Comparison of ENCODE assay signal across 8 cellular contexts in the genomic region with DNA sequence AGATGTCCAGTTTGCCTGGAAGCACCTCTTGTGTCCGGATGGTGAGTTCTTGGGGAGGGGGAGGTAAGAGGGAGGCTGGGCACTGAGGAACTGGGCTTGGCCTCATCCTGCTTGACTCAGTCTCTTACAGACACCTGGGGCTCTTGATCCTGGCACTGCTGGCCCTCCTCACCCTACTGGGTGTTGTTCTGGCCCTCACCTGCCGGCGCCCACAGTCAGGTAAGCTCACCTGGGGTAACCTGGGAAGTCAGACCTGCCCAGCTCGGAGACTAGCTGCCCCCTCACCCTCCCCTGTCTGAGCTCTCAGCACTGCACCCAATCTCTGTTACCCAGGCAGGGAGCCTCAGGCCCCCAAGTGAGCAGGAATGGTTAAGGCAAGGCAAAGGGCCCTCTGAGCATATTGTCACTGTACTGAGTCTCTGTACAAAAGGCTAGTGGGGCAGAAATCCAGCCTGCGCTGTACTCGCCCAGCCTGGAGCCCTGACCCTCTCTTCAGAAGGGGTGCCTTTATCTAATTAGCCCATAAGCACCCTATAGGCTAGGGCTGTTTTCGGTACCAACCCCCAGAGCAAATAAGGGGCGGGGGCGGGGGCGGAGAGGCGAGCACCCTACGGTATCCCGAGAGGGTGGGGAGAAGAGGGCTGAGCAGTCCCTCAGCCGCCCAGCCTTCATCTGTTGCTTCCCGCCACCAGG. TPM values are rescaled to one million over a fixed set of nuclear protein-coding genes. Genes with fewer than 3 reads are reported as not detected.
DNase-seq lines count a peak whose midpoint lies in the region; TF ChIP-seq lines count a peak whose summit lies in the region.

No MANE protein-coding gene starts in this region.

- no peaks in the 10 kb centered on the region for H3K9me3 Mint-ChIP-seq in HFFc6
- no peaks in the 10 kb centered on the region for H3K9me3 Mint-ChIP-seq in nephron
- H3K9me3 Mint-ChIP-seq in Calu3 (ENCODE audit: low read depth, unreplicated experiment) = no peaks in the 10 kb centered on the region

- no TSS peak for BruUV-seq in Calu3 (replicated peaks; lab: Mats Ljungman, UMichigan)

- no peak for DNase-seq in HFFc6
- no peak for DNase-seq in choroid plexus epithelial cell (ENCODE audit: low read depth)
- no peak for DNase-seq in posterior cingulate gyrus
- no peak for DNase-seq in NCI-H526 (lab: John Stamatoyannopoulos, UW)
- no peak for DNase-seq in foreskin melanocyte
- no peak for DNase-seq in Calu3

- H3K27me3 Mint-ChIP-seq in HFFc6 (ENCODE audit: insufficient read depth) = peaks cover 3% of the 10 kb centered on the region; the same call in 1 of the 2 replicates
- H3K27me3 Mint-ChIP-seq in nephron (ENCODE audit: low read depth) = no peaks in the 10 kb centered on the region
- H3K27me3 Mint-ChIP-seq in Calu3 (ENCODE audit: unreplicated experiment) = no peaks in the 10 kb centered on the region

- CTCF ChIA-PET in Calu3 (lab: Charles Lee) = no interaction called here

- no peak overlapping the region for H3K27ac Mint-ChIP-seq in HFFc6
- H3K27ac Mint-ChIP-seq in nephron = peak overlapping the region in 2 of 3 experiments; percentile 69 to 79
- no peak overlapping the region for H3K27ac Mint-ChIP-seq in Calu3 (ENCODE audit: unreplicated experiment)

- intact Hi-C loops in posterior cingulate gyrus (cut with DNase I) (no loop called here), Calu3 (cut with micrococcal nuclease; ENCODE audit: unreplicated experiment) (no loop called here)

- H3K36me3 Mint-ChIP-seq in HFFc6 (ENCODE audit: low read depth) = no peaks in the 10 kb centered on the region; the same call in 1 of the 2 replicates
- H3K36me3 Mint-ChIP-seq in nephron (ENCODE audit: low read depth) = no peaks in the 10 kb centered on the region
- H3K36me3 Mint-ChIP-seq in Calu3 (ENCODE audit: insufficient read depth, unreplicated experiment) = peaks cover 29% of the 10 kb centered on the region

- peak overlapping the region; percentile 88; the same call in 1 of the 2 replicates for H3K4me3 Mint-ChIP-seq in HFFc6
- peak overlapping the region; percentile 81 to 90 (median 82) for H3K4me3 Mint-ChIP-seq in nephron
- H3K4me3 Mint-ChIP-seq in Calu3 (ENCODE audit: low read depth, unreplicated experiment) = no peak overlapping the region

- TF ChIP-seq CTCF in C4-2B (conservative IDR thresholded peaks at IDR 0.05) = no peak
- no peak for TF ChIP-seq CTCF in HFFc6 (IDR thresholded peaks at IDR 0.05)
- no peak for TF ChIP-seq CTCF in choroid plexus epithelial cell (conservative IDR thresholded peaks at IDR 0.05; ENCODE audit: low read depth, low read length)
- no peak for TF ChIP-seq CTCF in nephron (IDR thresholded peaks at IDR 0.05; ENCODE audit: unreplicated experiment in 3 of 3)
- no peak for TF ChIP-seq CTCF in Calu3 (IDR thresholded peaks at IDR 0.05; ENCODE audit: unreplicated experiment)

- peak overlapping the region; percentile 60 for H3K4me3 ChIP-seq in choroid plexus epithelial cell (ENCODE audit: low read depth, low read length)

- peak overlapping the region; percentile 44 for H3K27ac ChIP-seq in C4-2B

- H3K4me1 Mint-ChIP-seq in HFFc6 (ENCODE audit: low read depth) = peaks cover 32% of the 10 kb centered on the region
- H3K4me1 Mint-ChIP-seq in nephron = peaks cover 16% of the 10 kb centered on the region
- peaks cover 12% of the 10 kb centered on the region for H3K4me1 Mint-ChIP-seq in Calu3 (ENCODE audit: low read depth, unreplicated experiment)

RNA-seq across cellular contexts. Expression of gene IL17RC, which starts 2.2 kb away (rescaled TPM):
- 10 to 100 TPM; 26.3 to 33.6 (median 29.6) TPM for total RNA-seq in HFFc6 (2021; fragmentation: NEBNext Ultra II Directional; extraction: Animal tissue kit (Norgen Biotek cat#: 25700))
- total RNA-seq in Calu3 (2022) = 19.1 and 24.7 TPM in 2 replicates

RNA-seq across cellular contexts. Expression of gene IL17RE, which starts 12.1 kb away (rescaled TPM):
- under 1 TPM; 0.51 to 0.80 (median 0.65) TPM for total RNA-seq in HFFc6 (2021; fragmentation: NEBNext Ultra II Directional; extraction: Animal tissue kit (Norgen Biotek cat#: 25700))
- total RNA-seq in Calu3 (2022) = 25.5 and 30.6 TPM in 2 replicates

RNA-seq across cellular contexts. Expression of gene CRELD1, which starts 18.9 kb away (rescaled TPM):
- 10 to 100 TPM; 11.3 to 22.6 (median 12.4) TPM for total RNA-seq in HFFc6 (2021; fragmentation: NEBNext Ultra II Directional; extraction: Animal tissue kit (Norgen Biotek cat#: 25700))
- 23.2 and 25.4 TPM in 2 replicates for total RNA-seq in Calu3 (2022)

RNA-seq across cellular contexts. Expression of gene JAGN1, which starts 24.3 kb away (rescaled TPM):
- 10 to 100 TPM; 23.9 to 28.7 (median 26.5) TPM for total RNA-seq in HFFc6 (2021; fragmentation: NEBNext Ultra II Directional; extraction: Animal tissue kit (Norgen Biotek cat#: 25700))
- total RNA-seq in Calu3 (2022) = 32.4 and 34.2 TPM in 2 replicates

RNA-seq across cellular contexts. Expression of gene CIDEC, which starts 34.7 kb away (rescaled TPM):
- not detected for total RNA-seq in HFFc6 (2021; fragmentation: NEBNext Ultra II Directional; extraction: Animal tissue kit (Norgen Biotek cat#: 25700))
- total RNA-seq in Calu3 (2022) = 0.71 and 1.3 TPM in 2 replicates

Comparison
In these comparisons a context has a peak if more than half of its experiments do, and no peak if none do; other contexts are left out.
1. H3K27ac Mint-ChIP-seq: peak in nephron (2 of 3); none in HFFc6 (single experiment) and Calu3 (single experiment).
2. RNA of gene IL17RE, which starts 12.1 kb away (total RNA-seq): 25.5 to 30.6 TPM in Calu3; 0.51 to 0.80 TPM in HFFc6; every median in the first group is over 10 times any median in the second.